Comparison of ENCODE assay signal across 17 cellular contexts in genomic region chrX:129782015-129782495, GRCh38. TPM values are rescaled to one million over a fixed set of nuclear protein-coding genes. Genes with fewer than 3 reads are reported as not detected.
DNase-seq lines count a peak whose midpoint lies in the region; TF ChIP-seq lines count a peak whose summit lies in the region.
"Had no signal": no experiment of that assay in that cellular context is flagged by ENCODE, and none has a peak within 500 bp of the region (broad histone marks: within the 10 kb centered on the region; RNA-seq: fewer than 3 reads in every experiment).

No MANE protein-coding gene starts in this region.

- no peak for DNase-seq in T-helper 2 cell treated with Interferon-gamma antibody and Interleukin-4, amounts not matched to agents 5 μg/mL and 100 μg/mL, for 36 hours (ENCODE audit: low spot score)
- DNase-seq in T-helper 2 cell: no peak
- DNase-seq in activated naive CD8-positive, alpha-beta T cell treated with anti-CD3 and anti-CD28 coated beads for 36 hours: no peak
- peak; percentile 46 for DNase-seq in osteoblast (ENCODE audit: insufficient read length, low spot score, missing footprints)
- no peak for DNase-seq in NCI-H82 treated with DMSO at 0.1 percent for 48 hours (lab: John Stamatoyannopoulos, UW; ENCODE audit: unreplicated experiment)
- no peak for DNase-seq in esophagus squamous epithelium (lab: John Stamatoyannopoulos, UW)
- DNase-seq in glutamatergic neuron: no peak
- DNase-seq: dermis blood vessel endothelial cell, mammary epithelial cell, NCI-H2029 treated with DMSO at 0.1 percent for 48 hours, ovary had no signal

- TF ChIP-seq POLR2A in esophagus squamous epithelium (IDR thresholded peaks at IDR 0.05): no peak

- H3K4me2 ChIP-seq in osteoblast (ENCODE audit: insufficient read depth, low read length): no peak overlapping the region
- H3K4me2 ChIP-seq: KMS-11 had no signal

- intact Hi-C loops in esophagus squamous epithelium (cut with DNase I): no loop called here

- no peak overlapping the region for H3K4me3 ChIP-seq in osteoblast (ENCODE audit: insufficient read depth, low read length)
- H3K4me3 ChIP-seq in esophagus squamous epithelium: peak overlapping the region in 2 of 4 donors; percentile 13 to 28
- H3K4me3 ChIP-seq: adrenal gland, ovary, SK-N-MC, tibial artery had no signal

- H3K4me3 Mint-ChIP-seq in T-helper 2 cell treated with Interferon-gamma antibody and Interleukin-4, amounts not matched to agents 5 μg/mL and 100 μg/mL, for 36 hours: peak overlapping the region; percentile 87
- H3K4me3 Mint-ChIP-seq in activated naive CD8-positive, alpha-beta T cell treated with anti-CD3 and anti-CD28 coated beads for 36 hours: peak overlapping the region; percentile 86
- no peak overlapping the region for H3K4me3 Mint-ChIP-seq in glutamatergic neuron (ENCODE audit: unreplicated experiment)

- H3K9me3 ChIP-seq in KOPT-K1 (ENCODE audit: insufficient read depth, low read length, poor library complexity, severe bottlenecking) (no peaks in the 10 kb centered on the region), osteoblast (ENCODE audit: low read depth, low read length) (no peaks in the 10 kb centered on the region), esophagus squamous epithelium (no peaks in the 10 kb centered on the region)
- H3K9me3 ChIP-seq: adrenal gland, ovary, tibial artery had no signal

- H3K27ac ChIP-seq in KOPT-K1 (ENCODE audit: low read depth, low read length, poor library complexity, severe bottlenecking) (peak overlapping the region; percentile 99), osteoblast (ENCODE audit: low read depth, low read length) (no peak overlapping the region), esophagus squamous epithelium (no peak overlapping the region)
- H3K27ac ChIP-seq: adrenal gland, KMS-11, ovary, SK-N-MC, tibial artery had no signal

- no peaks in the 10 kb centered on the region for H4K20me1 ChIP-seq in osteoblast (ENCODE audit: insufficient read depth, low read length)

- TF ChIP-seq CTCF in osteoblast (IDR thresholded peaks at IDR 0.05; ENCODE audit: extremely low read depth, low read depth, low read length) (no peak), esophagus squamous epithelium (IDR thresholded peaks at IDR 0.05) (no peak), glutamatergic neuron (IDR thresholded peaks at IDR 0.05; ENCODE audit: partially characterized antibody, unreplicated experiment) (no peak)

- peaks cover 64% of the 10 kb centered on the region for H3K36me3 Mint-ChIP-seq in T-helper 2 cell treated with Interferon-gamma antibody and Interleukin-4, amounts not matched to agents 5 μg/mL and 100 μg/mL, for 36 hours (ENCODE audit: low read depth)
- peaks cover 62% of the 10 kb centered on the region for H3K36me3 Mint-ChIP-seq in activated naive CD8-positive, alpha-beta T cell treated with anti-CD3 and anti-CD28 coated beads for 36 hours
- H3K36me3 Mint-ChIP-seq in glutamatergic neuron (ENCODE audit: unreplicated experiment): no peaks in the 10 kb centered on the region

- no peaks in the 10 kb centered on the region for H3K27me3 ChIP-seq in osteoblast (ENCODE audit: insufficient read depth, low read length)
- H3K27me3 ChIP-seq in esophagus squamous epithelium: no peaks in the 10 kb centered on the region
- H3K27me3 ChIP-seq: adrenal gland, ovary, tibial artery had no signal

- H3K27me3 Mint-ChIP-seq in T-helper 2 cell treated with Interferon-gamma antibody and Interleukin-4, amounts not matched to agents 5 μg/mL and 100 μg/mL, for 36 hours (ENCODE audit: low read depth): no peaks in the 10 kb centered on the region
- H3K27me3 Mint-ChIP-seq in activated naive CD8-positive, alpha-beta T cell treated with anti-CD3 and anti-CD28 coated beads for 36 hours: no peaks in the 10 kb centered on the region
- H3K27me3 Mint-ChIP-seq in glutamatergic neuron (ENCODE audit: unreplicated experiment): peaks cover 3% of the 10 kb centered on the region

- peak overlapping the region; percentile 84 for H3K27ac Mint-ChIP-seq in T-helper 2 cell treated with Interferon-gamma antibody and Interleukin-4, amounts not matched to agents 5 μg/mL and 100 μg/mL, for 36 hours
- peak overlapping the region; percentile 87 for H3K27ac Mint-ChIP-seq in activated naive CD8-positive, alpha-beta T cell treated with anti-CD3 and anti-CD28 coated beads for 36 hours
- no peak overlapping the region for H3K27ac Mint-ChIP-seq in glutamatergic neuron (ENCODE audit: unreplicated experiment)

- H3K4me1 Mint-ChIP-seq in T-helper 2 cell treated with Interferon-gamma antibody and Interleukin-4, amounts not matched to agents 5 μg/mL and 100 μg/mL, for 36 hours (ENCODE audit: low read depth): peaks cover 56% of the 10 kb centered on the region
- H3K4me1 Mint-ChIP-seq in activated naive CD8-positive, alpha-beta T cell treated with anti-CD3 and anti-CD28 coated beads for 36 hours: peaks cover 52% of the 10 kb centered on the region
- H3K4me1 Mint-ChIP-seq in glutamatergic neuron (ENCODE audit: low read depth, unreplicated experiment): no peaks in the 10 kb centered on the region

- H3K9me3 Mint-ChIP-seq in T-helper 2 cell treated with Interferon-gamma antibody and Interleukin-4, amounts not matched to agents 5 μg/mL and 100 μg/mL, for 36 hours: no peaks in the 10 kb centered on the region
- H3K9me3 Mint-ChIP-seq in activated naive CD8-positive, alpha-beta T cell treated with anti-CD3 and anti-CD28 coated beads for 36 hours: no peaks in the 10 kb centered on the region
- H3K9me3 Mint-ChIP-seq in glutamatergic neuron (ENCODE audit: unreplicated experiment): peaks cover 3% of the 10 kb centered on the region

- 67 to 91% methylated on average over 3 to 4 of the region's 5 CpGs for WGBS in esophagus squamous epithelium, 2 donors

- H3K4me1 ChIP-seq in osteoblast (ENCODE audit: insufficient read depth, low read length) (no peaks in the 10 kb centered on the region), esophagus squamous epithelium (no peaks in the 10 kb centered on the region)
- H3K4me1 ChIP-seq: adrenal gland, tibial artery had no signal

- no peak overlapping the region for H2AFZ ChIP-seq in osteoblast (ENCODE audit: low read length)

- H3K36me3 ChIP-seq in KOPT-K1 (ENCODE audit: insufficient read depth, low read length) (peaks cover 63% of the 10 kb centered on the region), osteoblast (ENCODE audit: insufficient read depth, low read length) (no peaks in the 10 kb centered on the region), esophagus squamous epithelium (no peaks in the 10 kb centered on the region)
- H3K36me3 ChIP-seq: adrenal gland, ovary, tibial artery had no signal

- no peaks in the 10 kb centered on the region for H3K79me2 ChIP-seq in osteoblast (ENCODE audit: insufficient read depth, low read length)

RNA-seq across cellular contexts. Expression of gene SASH3, which starts 2.3 kb away (rescaled TPM):
- 100 to 1,000 TPM; 121 to 123 TPM for total RNA-seq in activated naive CD8-positive, alpha-beta T cell treated with anti-CD3 and anti-CD28 coated beads for 36 hours
- total RNA-seq in osteoblast (not detected in 2 replicates), esophagus squamous epithelium (1 to 10 TPM; 2.5 to 9.3 (median 4.0) TPM), glutamatergic neuron (ENCODE audit: unreplicated experiment) (not detected)
- total RNA-seq: A172, dermis blood vessel endothelial cell, mammary epithelial cell had no signal

RNA-seq across cellular contexts. Expression of gene XPNPEP2, which starts 43.3 kb away (rescaled TPM):
- total RNA-seq in activated naive CD8-positive, alpha-beta T cell treated with anti-CD3 and anti-CD28 coated beads for 36 hours: under 1 TPM; 0.12 to 0.32 TPM
- total RNA-seq in osteoblast: not detected in 2 replicates
- total RNA-seq in esophagus squamous epithelium: 1 to 10 TPM in 2 of 4 donors, under 1 TPM in 1, not detected in 1; 0.88 to 5.7 (median 3.6) TPM
- not detected for total RNA-seq in glutamatergic neuron (ENCODE audit: unreplicated experiment)
- total RNA-seq: A172, dermis blood vessel endothelial cell, mammary epithelial cell had no signal

Comparison
In these comparisons a context has a peak if more than half of its experiments do, and no peak if none do; other contexts are left out.
1. RNA of gene SASH3, which starts 2.3 kb away (total RNA-seq): 121 to 123 TPM in activated naive CD8-positive, alpha-beta T cell treated with anti-CD3 and anti-CD28 coated beads for 36 hours; 2.5 to 9.3 TPM in esophagus squamous epithelium, not detected in osteoblast and not detected in glutamatergic neuron (single experiment); every median in the first group is over 10 times any median in the second.